ENCODE assay signal across 1 cellular context in the genomic region with DNA sequence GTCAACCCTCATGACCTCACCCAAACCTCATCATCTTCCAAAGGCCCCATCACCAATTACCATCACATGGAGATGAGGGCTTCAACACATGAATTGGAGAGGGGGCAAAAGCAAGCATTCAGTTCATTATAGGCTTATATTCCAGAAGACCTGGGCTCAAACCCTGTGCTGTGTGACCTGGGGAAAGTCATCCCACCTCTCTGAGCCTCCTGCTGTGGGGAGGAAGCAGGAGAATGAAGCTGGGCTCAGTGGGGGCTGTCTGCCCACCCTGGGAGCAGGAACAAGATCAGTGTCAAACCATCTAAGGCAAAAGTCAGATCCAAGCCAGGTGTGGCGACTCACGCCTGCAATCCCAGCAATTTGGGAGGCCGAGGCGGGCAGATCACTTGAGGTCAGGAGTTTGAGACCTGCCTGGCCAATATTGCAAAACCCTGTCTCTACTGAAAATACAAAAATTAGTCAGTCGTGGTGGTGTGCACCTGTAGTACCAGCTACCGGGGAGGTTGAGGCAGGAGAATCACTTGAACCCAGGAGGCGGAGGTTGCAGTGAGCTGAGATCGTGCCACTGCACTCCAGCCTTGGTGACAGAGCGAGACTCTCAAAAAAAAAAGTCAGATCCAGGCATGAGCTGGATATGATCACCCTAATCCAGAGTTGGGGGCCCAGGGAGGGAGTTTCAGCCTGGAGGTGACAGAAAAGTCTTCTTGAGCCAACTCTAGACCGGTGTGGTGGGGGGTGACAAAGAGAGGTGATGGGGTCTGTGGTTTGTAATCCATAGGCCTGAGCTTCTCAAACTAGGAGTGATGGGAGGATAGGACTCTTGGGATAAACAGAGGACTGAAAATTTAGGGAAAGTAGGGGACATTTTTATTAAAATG.
TF ChIP-seq lines count a peak whose summit lies in the region.

No MANE protein-coding gene starts in this region.

TF ChIP-seq in endothelial cell of umbilical vein, 7 proteins besides CTCF, POLR2A, EP300 and RAD21 (continued from another document):
- TF ChIP-seq FOS (IDR thresholded peaks at IDR 0.05; ENCODE audit: borderline replicate concordance, insufficient read depth, low read length) = no peak
- TF ChIP-seq, protein P1, sequence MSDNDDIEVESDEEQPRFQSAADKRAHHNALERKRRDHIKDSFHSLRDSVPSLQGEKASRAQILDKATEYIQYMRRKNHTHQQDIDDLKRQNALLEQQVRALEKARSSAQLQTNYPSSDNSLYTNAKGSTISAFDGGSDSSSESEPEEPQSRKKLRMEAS (IDR thresholded peaks at IDR 0.05; ENCODE audit: insufficient read depth, insufficient read length) = no peak
- TF ChIP-seq EZH2 (IDR thresholded peaks at IDR 0.05; ENCODE audit: borderline replicate concordance, low read depth, low read length, severe bottlenecking) = no peak
